ENCODE assay signal across 10 cellular contexts in genomic region chr2:197163755-197164753, GRCh38.
DNase-seq lines count a peak whose midpoint lies in the region; ATAC-seq and TF ChIP-seq lines count a peak whose summit lies in the region.
"Had no signal": no experiment of that assay in that cellular context is flagged by ENCODE, and none has a peak within 500 bp of the region (broad histone marks: within the 10 kb centered on the region; RNA-seq: fewer than 3 reads in every experiment).

No MANE protein-coding gene starts in this region.

- peaks cover 24% of the 10 kb centered on the region for H3K4me1 Mint-ChIP-seq in nephron progenitor cell

- H3K9me3 Mint-ChIP-seq in nephron progenitor cell: no peaks in the 10 kb centered on the region

- H3K36me3 ChIP-seq in breast epithelium (no peaks in the 10 kb centered on the region), mammary epithelial cell (ENCODE audit: insufficient read depth, low read length) (no peaks in the 10 kb centered on the region), aorta (ENCODE audit: control insufficient read depth in 1 of 2, insufficient read depth in 2 of 2, low read length in 1 of 2) (no peaks in the 10 kb centered on the region)

- H3K9me3 ChIP-seq in breast epithelium (no peaks in the 10 kb centered on the region), mammary epithelial cell (replicated peaks; ENCODE audit: insufficient read depth, low read length) (no peaks in the 10 kb centered on the region), aorta (ENCODE audit: control insufficient read depth, low read length) (no peaks in the 10 kb centered on the region)

- H3K4me3 Mint-ChIP-seq in nephron progenitor cell: peak overlapping the region; percentile 63

- dilution Hi-C loops in mammary epithelial cell (cut with HindIII; ENCODE audit: low sequenced_read_pairs): no loop called here

- no peaks in the 10 kb centered on the region for H4K20me1 ChIP-seq in mammary epithelial cell (ENCODE audit: insufficient read depth, low read length)

- H3K9ac ChIP-seq in mammary epithelial cell (ENCODE audit: insufficient read depth, low read length): no peak overlapping the region

- BruUV-seq in mammary epithelial cell (replicated peaks; lab: Mats Ljungman, UMichigan): no TSS peak

- TF ChIP-seq CTCF in breast epithelium (IDR thresholded peaks at IDR 0.05) (no peak), mammary epithelial cell (conservative IDR thresholded peaks at IDR 0.05 in 1 of 2, IDR thresholded peaks at IDR 0.05 in 1 of 2; ENCODE audit: extremely low read depth in 1 of 2, insufficient read depth in 1 of 2, low read depth in 1 of 2, low read length in 2 of 2) (no peak), nephron progenitor cell (IDR thresholded peaks at IDR 0.05) (no peak)

- H3K27me3 ChIP-seq in breast epithelium (no peaks in the 10 kb centered on the region), mammary epithelial cell (ENCODE audit: insufficient read depth, low read length) (no peaks in the 10 kb centered on the region), aorta (ENCODE audit: control insufficient read depth in 1 of 2, insufficient read depth in 2 of 2, low read length in 1 of 2) (no peaks in the 10 kb centered on the region)

- H3K4me1 ChIP-seq in breast epithelium (no peaks in the 10 kb centered on the region), mammary epithelial cell (ENCODE audit: insufficient read depth, low read length) (no peaks in the 10 kb centered on the region), aorta (ENCODE audit: control insufficient read depth in 1 of 2, insufficient read depth in 2 of 2, low read length in 2 of 2) (peaks cover 2 to 4% of the 10 kb centered on the region in 2 donors)

- H3K27ac Mint-ChIP-seq in nephron progenitor cell: peak overlapping the region; percentile 93

- in situ Hi-C loops in mammary epithelial cell (cut with MboI; ENCODE audit: low sequenced_read_pairs in 2 of 2): no loop called here

- H3K27ac ChIP-seq in breast epithelium (no peak overlapping the region), mammary epithelial cell (ENCODE audit: insufficient read depth, low read depth, low read length) (no peak overlapping the region), aorta (ENCODE audit: low read depth in 1 of 2, low read length in 2 of 2) (no peak overlapping the region)

- 95% methylated on average over 23 of the region's 54 CpGs for WGBS in mammary epithelial cell (ENCODE audit: low coverage, missing lambda C conversion rate)
- 78 to 81% methylated on average over 40 to 54 of the region's 54 CpGs for WGBS in aorta, 2 donors

- H3K36me3 Mint-ChIP-seq in nephron progenitor cell (ENCODE audit: low read depth): no peaks in the 10 kb centered on the region

- no peak overlapping the region for H3K4me2 ChIP-seq in mammary epithelial cell (ENCODE audit: insufficient read depth, low read depth, low read length)

- DNase-seq in breast epithelium (ENCODE audit: low spot score in 2 of 2): no peak
- DNase-seq in mammary epithelial cell: no peak
- DNase-seq in Right ventricle myocardium superior: peak; percentile 49
- DNase-seq in nephron progenitor cell: peak; percentile 83
- no peak for DNase-seq in aorta
- no peak for DNase-seq in medulla oblongata (ENCODE audit: extremely low spot score)
- DNase-seq in SK-N-DZ (ENCODE audit: low spot score): no peak
- DNase-seq: effector CD4-positive, alpha-beta T cell; NCI-H187 treated with DMSO at 0.1 percent for 48 hours had no signal

- H2AFZ ChIP-seq in mammary epithelial cell (ENCODE audit: low read depth, low read length): no peak overlapping the region

- no peaks in the 10 kb centered on the region for H3K79me2 ChIP-seq in mammary epithelial cell (ENCODE audit: insufficient read depth, low read length)

- CTCF ChIA-PET in mammary epithelial cell (lab: Charles Lee; ENCODE audit: low non-redundant PET): no interaction called here

- H3K27me3 Mint-ChIP-seq in nephron progenitor cell (ENCODE audit: low read depth, poor library complexity): peaks cover 14% of the 10 kb centered on the region

- intact Hi-C loops in breast epithelium (cut with DNase I; ENCODE audit: low total_unique reads) (no loop called here), mammary epithelial cell (cut with micrococcal nuclease) (no loop called here), Right ventricle myocardium superior (cut with DNase I) (no loop called here), aorta (cut with DNase I) (no loop called here)

- ATAC-seq in Right ventricle myocardium superior (ENCODE audit: poor library complexity) (peak; percentile 63), aorta (ENCODE audit: low FRiP score) (peak; percentile 8), GM19463 (IDR thresholded peaks at IDR 0.05; ENCODE audit: unreplicated experiment) (no peak)

- no peak for TF ChIP-seq POLR2A in breast epithelium (IDR thresholded peaks at IDR 0.05)

- peak overlapping the region in 2 of 3 donors; percentile 12 to 51 for H3K4me3 ChIP-seq in breast epithelium
- H3K4me3 ChIP-seq in mammary epithelial cell (replicated peaks in 1 of 3; ENCODE audit: insufficient read depth in 1 of 3, low read depth in 2 of 3, low read length in 3 of 3): no peak overlapping the region
- no peak overlapping the region for H3K4me3 ChIP-seq in aorta (ENCODE audit: low read length in 2 of 2)

Comparison
In these comparisons a context has a peak if more than half of its experiments do, and no peak if none do; other contexts are left out.
1. H3K4me3 ChIP-seq: peak in breast epithelium (2 of 3); none in mammary epithelial cell (0 of 3) and aorta (0 of 2).
2. DNase-seq: peak in Right ventricle myocardium superior (single experiment) and nephron progenitor cell (single experiment); none in breast epithelium (0 of 2), mammary epithelial cell (single experiment), aorta (0 of 2), medulla oblongata (single experiment) and SK-N-DZ (single experiment).